ENCODE assay signal across 20 cellular contexts in the genomic region with DNA sequence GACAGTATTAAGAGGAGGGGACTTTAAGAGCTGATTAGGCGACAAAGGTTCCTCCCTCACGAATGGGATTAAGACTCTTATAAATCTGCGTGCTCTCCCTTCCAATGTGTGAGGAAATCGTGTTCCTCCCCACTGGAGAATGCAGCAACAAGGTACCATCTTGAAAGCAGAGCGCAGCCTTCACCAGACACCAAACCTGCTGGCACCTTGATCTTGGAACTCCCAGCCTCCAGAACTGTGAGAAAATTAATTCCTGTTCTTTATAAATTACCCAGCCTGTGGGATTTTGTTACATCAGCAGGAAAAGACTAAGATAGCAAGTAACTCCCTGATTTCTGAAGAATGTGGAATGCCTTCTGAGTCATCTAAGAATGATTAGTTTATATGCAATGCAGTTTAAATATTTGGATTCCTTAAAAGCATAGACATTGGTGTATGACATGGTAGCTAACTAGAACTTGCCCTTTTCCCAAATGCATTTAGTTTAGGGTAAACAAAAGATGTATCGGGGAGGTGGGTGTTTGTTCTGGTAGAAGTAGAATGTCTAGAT.
DNase-seq lines count a peak whose midpoint lies in the region; TF ChIP-seq lines count a peak whose summit lies in the region.
"Had no signal": no experiment of that assay in that cellular context is flagged by ENCODE, and none has a peak within 500 bp of the region (broad histone marks: within the 10 kb centered on the region; RNA-seq: fewer than 3 reads in every experiment).

No MANE protein-coding gene starts in this region.

- intact Hi-C loops in testis (cut with DNase I; ENCODE audit: low total_unique reads): loop anchor here (10.0 kb wide), 1 partner anchor 62 kb away; no protein-coding TSS in a partner anchor

- no peaks in the 10 kb centered on the region for H3K9me3 ChIP-seq in testis
- H3K9me3 ChIP-seq: gastrocnemius medialis had no signal

- H3K27me3 Mint-ChIP-seq in HFFc6 (ENCODE audit: insufficient read depth): peaks cover 4% of the 10 kb centered on the region
- H3K27me3 Mint-ChIP-seq: dendritic cell treated with granulocyte-macrophage colony-stimulating factor and Interleukin-4, amounts not matched to agents 40 ng/mL and 50 ng/mL, for 4 days had no signal

- H3K9me3 Mint-ChIP-seq in HFFc6: peaks cover 5% of the 10 kb centered on the region; the same call in 1 of the 2 replicates
- H3K9me3 Mint-ChIP-seq: activated T-helper 1 cell treated with anti-CD3 and anti-CD28 coated beads, Interleukin-12 subunit alpha, Interleukin-12 subunit beta, Interleukin-2, Interleukin-4 antibody, amounts not matched to agents 30 ng/mL and 10 ng/mL and 1 ng/mL, durations not matched to agents 14 hours and 24 hours and 36 hours; dendritic cell treated with granulocyte-macrophage colony-stimulating factor and Interleukin-4, amounts not matched to agents 40 ng/mL and 50 ng/mL, for 4 days had no signal

- peak overlapping the region; percentile 33; the same call in 1 of the 2 replicates for H3K4me3 Mint-ChIP-seq in HFFc6
- H3K4me3 Mint-ChIP-seq: activated T-helper 1 cell treated with anti-CD3 and anti-CD28 coated beads, Interleukin-12 subunit alpha, Interleukin-12 subunit beta, Interleukin-2, Interleukin-4 antibody, amounts not matched to agents 30 ng/mL and 10 ng/mL and 1 ng/mL, durations not matched to agents 14 hours and 24 hours and 36 hours; dendritic cell treated with granulocyte-macrophage colony-stimulating factor and Interleukin-4, amounts not matched to agents 40 ng/mL and 50 ng/mL, for 4 days; memory B cell had no signal

- no peak overlapping the region for H3K4me3 ChIP-seq in AG04449 (ENCODE audit: low read depth, low read length)
- H3K4me3 ChIP-seq in fibroblast of pulmonary artery (replicated peaks; ENCODE audit: low read depth, low read length): no peak overlapping the region
- no peak overlapping the region for H3K4me3 ChIP-seq in testis
- H3K4me3 ChIP-seq: gastrocnemius medialis had no signal

- TF ChIP-seq CTCF in AG04449 (IDR thresholded peaks at IDR 0.05; ENCODE audit: insufficient read depth, low read length, missing control alignments) (no peak), HFFc6 (IDR thresholded peaks at IDR 0.05) (no peak), fibroblast of pulmonary artery (IDR thresholded peaks at IDR 0.05; ENCODE audit: low read length, missing control alignments) (no peak), testis (IDR thresholded peaks at IDR 0.05) (no peak)

- CTCF ChIA-PET in AG04449 (lab: Yijun Ruan, JAX): interaction anchor here (0.9 to 1.5 kb wide), 2 partner anchors 22 to 28 kb away, joined by 4 read pairs; no protein-coding TSS in a partner anchor

- H3K27ac Mint-ChIP-seq in HFFc6: peak overlapping the region; percentile 55
- H3K27ac Mint-ChIP-seq: activated T-helper 1 cell treated with anti-CD3 and anti-CD28 coated beads, Interleukin-12 subunit alpha, Interleukin-12 subunit beta, Interleukin-2, Interleukin-4 antibody, amounts not matched to agents 30 ng/mL and 10 ng/mL and 1 ng/mL, durations not matched to agents 14 hours and 24 hours and 36 hours; dendritic cell treated with granulocyte-macrophage colony-stimulating factor and Interleukin-4, amounts not matched to agents 40 ng/mL and 50 ng/mL, for 4 days; memory B cell had no signal

- POLR2A ChIA-PET in AG04449 (lab: Yijun Ruan, JAX): no interaction called here

- WGBS in testis, 2 donors: 85 to 92% methylated on average over 6 of the region's 6 CpGs

- no peak for TF ChIP-seq POLR2A in testis (IDR thresholded peaks at IDR 0.05)

- peak; percentile 53 for DNase-seq in AG04449 (ENCODE audit: low read depth, low spot score)
- DNase-seq in HFFc6: peak; percentile 65
- peak; percentile 54 for DNase-seq in amniotic stem cell (lab: John Stamatoyannopoulos, UW)
- peak; percentile 79 for DNase-seq in fibroblast of pulmonary artery (ENCODE audit: low read depth)
- DNase-seq in midbrain (lab: John Stamatoyannopoulos, UW): no peak
- no peak for DNase-seq in activated CD4-positive, alpha-beta T cell treated with anti-CD3 and anti-CD28 coated beads for 1 hour
- DNase-seq in testis: no peak
- no peak for DNase-seq in activated CD8-positive, alpha-beta memory T cell treated with anti-CD3 and anti-CD28 coated beads, Interleukin-2, amount 50 U/mL, for 48 hours
- DNase-seq: ACHN; activated CD4-positive, alpha-beta T cell treated with anti-CD3 and anti-CD28 coated beads, Interleukin-2, amount 50 U/mL, for 4 hours; amygdala; gastrocnemius medialis; NCI-H1092; NCI-H2171 treated with DMSO at 0.1 percent for 48 hours; NK-92 treated with Interleukin-12 subunit alpha and Interleukin-12 subunit beta, amount 100 ng/mL, for 24 hours; SIG-M5; stimulated activated CD4-positive, alpha-beta T cell treated with anti-CD3 and anti-CD28 coated beads, Interleukin-4, amount 100 ng/mL, for 24 hours had no signal

- H3K4me1 ChIP-seq in testis: no peaks in the 10 kb centered on the region
- H3K4me1 ChIP-seq: gastrocnemius medialis had no signal

- H3K27ac ChIP-seq in testis: no peak overlapping the region
- H3K27ac ChIP-seq: gastrocnemius medialis had no signal

- no peaks in the 10 kb centered on the region for H3K36me3 ChIP-seq in testis (ENCODE audit: low read depth, missing control alignments)
- H3K36me3 ChIP-seq: gastrocnemius medialis had no signal

- H3K27me3 ChIP-seq in testis: no peaks in the 10 kb centered on the region
- H3K27me3 ChIP-seq: gastrocnemius medialis had no signal

- H3K4me1 Mint-ChIP-seq in HFFc6 (ENCODE audit: low read depth): peaks cover 47% of the 10 kb centered on the region

- peaks cover 9% of the 10 kb centered on the region; the same call in 1 of the 2 replicates for H3K36me3 Mint-ChIP-seq in HFFc6 (ENCODE audit: low read depth)

Comparison
In these comparisons a context has a peak if more than half of its experiments do, and no peak if none do; other contexts are left out.
1. DNase-seq: peak in AG04449 (single experiment), HFFc6 (single experiment), amniotic stem cell (single experiment) and fibroblast of pulmonary artery (single experiment); none in midbrain (single experiment), activated CD4-positive, alpha-beta T cell treated with anti-CD3 and anti-CD28 coated beads for 1 hour (single experiment), testis (single experiment) and activated CD8-positive, alpha-beta memory T cell treated with anti-CD3 and anti-CD28 coated beads, Interleukin-2, amount 50 U/mL, for 48 hours (single experiment).